8 cellular contexts compared by ENCODE assay signal in the genomic region with DNA sequence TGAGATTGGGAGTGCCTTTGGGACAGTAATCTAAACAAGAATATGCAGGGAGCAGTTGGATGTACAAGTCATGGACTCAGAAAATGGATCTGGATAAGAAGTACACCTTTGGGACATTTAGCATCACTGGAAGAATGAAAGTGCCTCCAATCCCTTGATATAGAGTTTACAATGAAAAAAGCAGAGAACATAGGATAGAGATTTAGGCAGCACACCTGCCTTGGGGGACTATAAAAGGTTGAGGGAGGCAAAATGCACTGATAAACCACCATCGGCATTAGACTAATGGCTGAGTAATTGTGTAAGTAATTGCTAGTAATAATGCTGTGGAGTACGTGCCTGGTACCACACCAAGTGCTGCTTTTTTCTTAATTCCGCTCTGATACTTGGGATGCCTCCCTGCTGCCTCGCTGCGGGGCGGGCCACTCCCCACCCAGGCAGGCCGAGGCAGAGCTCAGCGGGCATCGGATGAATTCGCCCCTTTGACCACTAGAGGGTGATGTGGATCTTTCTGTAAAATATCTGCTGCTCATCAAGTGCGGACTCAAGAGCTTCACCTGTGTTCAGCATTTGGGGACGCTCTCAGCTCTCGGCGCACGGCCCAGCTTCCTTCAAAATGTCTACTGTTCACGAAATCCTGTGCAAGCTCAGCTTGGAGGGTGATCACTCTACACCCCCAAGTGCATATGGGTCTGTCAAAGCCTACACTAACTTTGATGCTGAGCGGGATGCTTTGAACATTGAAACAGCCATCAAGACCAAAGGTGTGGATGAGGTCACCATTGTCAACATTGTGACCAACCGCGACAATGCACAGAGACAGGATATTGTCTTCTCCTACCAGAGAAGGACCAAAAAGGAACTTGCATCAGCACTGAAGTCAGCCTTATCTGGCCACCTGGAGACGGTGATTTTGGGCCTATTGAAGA.
DNase-seq lines count a peak whose midpoint lies in the region; ATAC-seq and TF ChIP-seq lines count a peak whose summit lies in the region.

No MANE protein-coding gene starts in this region.

- H3K36me3 ChIP-seq in GM23248 (ENCODE audit: low read depth), result no peaks in the 10 kb centered on the region
- H3K36me3 ChIP-seq in adipocyte (ENCODE audit: control insufficient read depth, insufficient read depth, low read length, severe bottlenecking), result no peaks in the 10 kb centered on the region

- H3K79me2 ChIP-seq in GM23248 (ENCODE audit: insufficient read depth), result no peaks in the 10 kb centered on the region

- no peaks in the 10 kb centered on the region for H4K20me1 ChIP-seq in GM23248 (ENCODE audit: insufficient read depth)

- no peak overlapping the region for H3K4me2 ChIP-seq in GM23248 (ENCODE audit: unreplicated experiment)

- H3K9me2 ChIP-seq in GM23248 (ENCODE audit: insufficient read depth), result no peaks in the 10 kb centered on the region

- H3K4me3 ChIP-seq in GM23248 (no peak overlapping the region), adipocyte (ENCODE audit: low read length) (no peak overlapping the region), retinal pigment epithelial cell (ENCODE audit: low read length) (no peak overlapping the region)

- no peak overlapping the region for H2AFZ ChIP-seq in GM23248

- peak; percentile 91 for DNase-seq in DMS 273 (lab: John Stamatoyannopoulos, UW; ENCODE audit: unreplicated experiment)
- peak; percentile 75 for DNase-seq in GM23248
- DNase-seq in NCI-H1048 (lab: John Stamatoyannopoulos, UW), result peak; percentile 9
- peak; percentile 48 for DNase-seq in T follicular helper cell (ENCODE audit: low read depth)
- DNase-seq in adipocyte (ENCODE audit: low read depth), result peak; percentile 91
- peak; percentile 50 for DNase-seq in left ventricle myocardium superior
- no peak for DNase-seq in retinal pigment epithelial cell (ENCODE audit: low read depth)
- no peak for DNase-seq in GOT3 (lab: John Stamatoyannopoulos, UW)

- H3K9me3 ChIP-seq in GM23248 (ENCODE audit: low read depth) (no peaks in the 10 kb centered on the region), adipocyte (ENCODE audit: control insufficient read depth, low read length) (no peaks in the 10 kb centered on the region)

- peak; percentile 85 for ATAC-seq in left ventricle myocardium superior

- intact Hi-C loops in left ventricle myocardium superior (cut with micrococcal nuclease), result loop anchor here (5.0 kb wide), 1 partner anchor 98 kb away; no protein-coding TSS in a partner anchor

- H3K9ac ChIP-seq in GM23248 (no peak overlapping the region), adipocyte (ENCODE audit: low read length) (no peak overlapping the region)

- TF ChIP-seq CTCF in retinal pigment epithelial cell (conservative IDR thresholded peaks at IDR 0.05; ENCODE audit: low read depth, low read length), result peak; percentile 80

- in situ Hi-C loops in GM23248 (cut with MboI), result no loop called here

- H3K4me1 ChIP-seq in GM23248 (ENCODE audit: insufficient read depth), result peaks cover 23% of the 10 kb centered on the region
- peaks cover 19% of the 10 kb centered on the region for H3K4me1 ChIP-seq in adipocyte (ENCODE audit: control insufficient read depth, insufficient read depth, low read length)

- no peak overlapping the region for H3K27ac ChIP-seq in GM23248

- H3F3A ChIP-seq in GM23248 (ENCODE audit: insufficient read depth), result peaks cover 13% of the 10 kb centered on the region; the same call in 1 of the 2 replicates

- 21 to 22% methylated on average over 20 of the region's 20 CpGs for WGBS in GM23248 (ENCODE audit: low coverage in 1 of 2, low lambda C conversion rate in 2 of 2, missing lambda C conversion rate in 2 of 2), 2 experiments

- 0 out of 2 replicates have a peak, but pooled peaks cover 2% of the 10 kb centered on the region for H3K27me3 ChIP-seq in GM23248 (replicated peaks; ENCODE audit: insufficient read depth)
- peaks cover 4% of the 10 kb centered on the region for H3K27me3 ChIP-seq in adipocyte (replicated peaks; ENCODE audit: control insufficient read depth, insufficient read depth, low read length)

Comparison
In these comparisons a context has a peak if more than half of its experiments do, and no peak if none do; other contexts are left out.
1. DNase-seq: peak in DMS 273 (single experiment), GM23248 (single experiment), NCI-H1048 (single experiment), T follicular helper cell (single experiment), adipocyte (single experiment) and left ventricle myocardium superior (single experiment); none in retinal pigment epithelial cell (single experiment) and GOT3 (single experiment).